In genomic region chr17:37742114-37742761, GRCh38 we compare ENCODE assay signal across 8 cellular contexts. TPM values are rescaled to one million over a fixed set of nuclear protein-coding genes. Genes with fewer than 3 reads are reported as not detected.
DNase-seq lines count a peak whose midpoint lies in the region; ATAC-seq and TF ChIP-seq lines count a peak whose summit lies in the region.

No MANE protein-coding gene starts in this region.

- no peaks in the 10 kb centered on the region for H3K9me3 ChIP-seq in iPS DF 6.9 (ENCODE audit: control insufficient read depth, insufficient read depth, low read length)

- no peak for TF ChIP-seq CTCF in WI38 (IDR thresholded peaks at IDR 0.05; ENCODE audit: low read depth, low read length)
- TF ChIP-seq CTCF in foreskin keratinocyte (conservative IDR thresholded peaks at IDR 0.05), result no peak

- no peak overlapping the region for H3K27ac ChIP-seq in iPS DF 6.9 (ENCODE audit: low read length)
- H3K27ac ChIP-seq in foreskin keratinocyte, result no peak overlapping the region

- peak; percentile 13 for DNase-seq in activated CD4-positive, alpha-beta T cell treated with anti-CD3 and anti-CD28 coated beads for 48 hours
- DNase-seq in activated CD4-positive, alpha-beta T cell treated with anti-CD3 and anti-CD28 coated beads for 1 hour, result no peak
- DNase-seq in iPS DF 6.9 (ENCODE audit: low read depth, low spot score), result no peak
- DNase-seq in stimulated activated naive CD8-positive, alpha-beta T cell treated with anti-CD3 and anti-CD28 coated beads, Interleukin-15, Interleukin-2, amounts not matched to agents 100 U/mL and 50 U/mL, for 24 hours, result peak; percentile 21
- no peak for DNase-seq in NCI-H1694 (lab: John Stamatoyannopoulos, UW)
- DNase-seq in foreskin keratinocyte, result no peak

- no CpG with 5 or more reads among the region's 52 CpGs for WGBS in iPS DF 6.9 (ENCODE audit: insufficient coverage, insufficient read length)

- H3K4me1 ChIP-seq in iPS DF 6.9 (ENCODE audit: control insufficient read depth, insufficient read depth, low read length), result no peaks in the 10 kb centered on the region; the same call in 1 of the 2 replicates
- H3K4me1 ChIP-seq in foreskin keratinocyte, result no peaks in the 10 kb centered on the region

- no peaks in the 10 kb centered on the region for H3K36me3 ChIP-seq in iPS DF 6.9 (ENCODE audit: control insufficient read depth, insufficient read depth, low read length)

- peaks cover 80% of the 10 kb centered on the region for H3K27me3 ChIP-seq in iPS DF 6.9 (ENCODE audit: control insufficient read depth, insufficient read depth, low read length)
- peaks cover 100% of the 10 kb centered on the region for H3K27me3 ChIP-seq in foreskin keratinocyte

- no peak for TF ChIP-seq POLR2A in GM18505 (IDR thresholded peaks at IDR 0.05; ENCODE audit: borderline replicate concordance, extremely low read depth, insufficient read depth, insufficient read length)

- peak overlapping the region; percentile 58 for H3K4me3 ChIP-seq in WI38 (ENCODE audit: low read depth, low read length)
- peak overlapping the region; percentile 18; the same call in 1 of the 2 replicates for H3K4me3 ChIP-seq in iPS DF 6.9 (ENCODE audit: low read length)

- no peak for ATAC-seq in stimulated activated naive CD8-positive, alpha-beta T cell treated with anti-CD3 and anti-CD28 coated beads, Interleukin-15, Interleukin-2, amounts not matched to agents 100 U/mL and 50 U/mL, for 24 hours
- ATAC-seq in GM18505 (IDR thresholded peaks at IDR 0.05; ENCODE audit: unreplicated experiment), result no peak
- no peak for ATAC-seq in foreskin keratinocyte

RNA-seq across cellular contexts. Expression of gene HNF1B, which starts 2.6 kb away (rescaled TPM):
- not detected in 2 replicates for total RNA-seq in foreskin keratinocyte
- polyA plus RNA-seq in foreskin keratinocyte, result not detected in 2 replicates

Comparison
In these comparisons a context has a peak if more than half of its experiments do, and no peak if none do; other contexts are left out.
1. DNase-seq: peak in activated CD4-positive, alpha-beta T cell treated with anti-CD3 and anti-CD28 coated beads for 48 hours (single experiment) and stimulated activated naive CD8-positive, alpha-beta T cell treated with anti-CD3 and anti-CD28 coated beads, Interleukin-15, Interleukin-2, amounts not matched to agents 100 U/mL and 50 U/mL, for 24 hours (single experiment); none in activated CD4-positive, alpha-beta T cell treated with anti-CD3 and anti-CD28 coated beads for 1 hour (single experiment), iPS DF 6.9 (single experiment), NCI-H1694 (single experiment) and foreskin keratinocyte (0 of 2).